In the genomic region with DNA sequence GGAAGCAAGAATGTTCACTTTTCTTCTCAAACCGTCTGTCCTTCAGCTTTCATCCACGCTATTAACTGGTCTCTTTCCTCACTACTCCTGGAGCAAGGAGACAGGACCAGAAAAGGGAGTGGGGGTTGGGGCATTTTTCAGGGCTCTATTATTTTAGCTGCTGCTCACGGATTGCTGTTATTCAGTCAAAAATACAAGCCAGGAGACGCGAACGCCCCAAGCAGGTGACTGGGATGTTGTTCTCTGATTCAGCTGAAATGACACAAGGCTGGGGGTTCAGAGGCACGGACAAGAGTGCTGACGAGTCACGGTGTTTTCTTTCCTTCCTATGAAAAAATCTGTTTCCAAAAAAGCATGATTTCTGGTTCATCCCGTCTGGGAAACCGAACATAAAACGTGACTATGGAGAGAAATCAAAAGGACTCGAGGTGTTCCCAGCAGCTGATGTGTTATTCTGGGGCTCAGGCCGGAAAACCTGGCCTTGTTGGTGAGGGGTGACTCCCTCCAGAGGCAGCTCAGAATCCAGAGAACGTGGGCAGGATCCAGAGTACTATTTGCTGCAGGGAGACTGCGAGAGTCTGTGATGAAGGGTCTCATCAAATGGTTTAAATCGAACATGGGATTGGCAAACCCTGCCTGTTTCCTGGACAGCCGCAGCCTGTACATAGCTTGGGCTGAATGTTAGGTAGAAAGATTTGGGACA, we compare ENCODE assay signal across 14 cellular contexts. TPM values are rescaled to one million over a fixed set of nuclear protein-coding genes. Genes with fewer than 3 reads are reported as not detected.
DNase-seq lines count a peak whose midpoint lies in the region; ATAC-seq, FAIRE-seq and TF ChIP-seq lines count a peak whose summit lies in the region.
"Had no signal": no experiment of that assay in that cellular context is flagged by ENCODE, and none has a peak within 500 bp of the region (broad histone marks: within the 10 kb centered on the region; RNA-seq: fewer than 3 reads in every experiment).

No MANE protein-coding gene starts in this region.

- no peaks in the 10 kb centered on the region for H3K36me3 Mint-ChIP-seq in activated CD8-positive, alpha-beta T cell treated with anti-CD3 and anti-CD28 coated beads, Interleukin-2, amount 10 ng/mL, durations not matched to agents 7 days and 5 days (ENCODE audit: low read depth)
- H3K36me3 Mint-ChIP-seq in activated CD8-positive, alpha-beta T cell treated with anti-CD3 and anti-CD28 coated beads for 36 hours (ENCODE audit: low read depth): no peaks in the 10 kb centered on the region
- H3K36me3 Mint-ChIP-seq in type B pancreatic cell: no peaks in the 10 kb centered on the region
- H3K36me3 Mint-ChIP-seq: activated CD4-positive, alpha-beta memory T cell treated with anti-CD3 and anti-CD28 coated beads for 36 hours had no signal

- H3K27me3 Mint-ChIP-seq in activated CD8-positive, alpha-beta T cell treated with anti-CD3 and anti-CD28 coated beads, Interleukin-2, amount 10 ng/mL, durations not matched to agents 7 days and 5 days (ENCODE audit: low read depth): peaks cover 40% of the 10 kb centered on the region
- peaks cover 37% of the 10 kb centered on the region for H3K27me3 Mint-ChIP-seq in activated CD8-positive, alpha-beta T cell treated with anti-CD3 and anti-CD28 coated beads for 36 hours
- peaks cover 8% of the 10 kb centered on the region for H3K27me3 Mint-ChIP-seq in type B pancreatic cell

- H3K9me3 Mint-ChIP-seq in activated CD8-positive, alpha-beta T cell treated with anti-CD3 and anti-CD28 coated beads, Interleukin-2, amount 10 ng/mL, durations not matched to agents 7 days and 5 days (ENCODE audit: insufficient read depth): no peaks in the 10 kb centered on the region
- H3K9me3 Mint-ChIP-seq in activated CD8-positive, alpha-beta T cell treated with anti-CD3 and anti-CD28 coated beads for 36 hours: no peaks in the 10 kb centered on the region
- no peaks in the 10 kb centered on the region for H3K9me3 Mint-ChIP-seq in type B pancreatic cell
- H3K9me3 Mint-ChIP-seq: activated CD4-positive, alpha-beta memory T cell treated with anti-CD3 and anti-CD28 coated beads for 36 hours; activated naive CD4-positive, alpha-beta T cell treated with anti-CD3 and anti-CD28 coated beads for 36 hours; T-helper 1 cell treated with Interleukin-12 subunit alpha and Interleukin-12 subunit beta and Interleukin-4 antibody, amounts not matched to agents 30 μg/mL and 1 μg/mL, for 36 hours had no signal

- H3K9me3 ChIP-seq in muscle layer of duodenum (ENCODE audit: control insufficient read depth in 1 of 2, low read length in 2 of 2): no peaks in the 10 kb centered on the region

- intact Hi-C loops in activated CD8-positive, alpha-beta T cell treated with anti-CD3 and anti-CD28 coated beads for 36 hours (cut with micrococcal nuclease): no loop called here

- peak overlapping the region; percentile 71 for H3K4me3 Mint-ChIP-seq in activated CD8-positive, alpha-beta T cell treated with anti-CD3 and anti-CD28 coated beads, Interleukin-2, amount 10 ng/mL, durations not matched to agents 7 days and 5 days
- H3K4me3 Mint-ChIP-seq in activated CD8-positive, alpha-beta T cell treated with anti-CD3 and anti-CD28 coated beads for 36 hours: no peak overlapping the region
- H3K4me3 Mint-ChIP-seq in type B pancreatic cell: peak overlapping the region; percentile 86

- FAIRE-seq in urothelium cell line (lab: Jason Lieb, UNC): no peak
- FAIRE-seq: A204.1 had no signal

- peak overlapping the region; percentile 83 for H3K27ac ChIP-seq in cingulate gyrus (ENCODE audit: low read depth, low read length)
- peak overlapping the region; percentile 47 for H3K27ac ChIP-seq in muscle layer of duodenum (ENCODE audit: low read length)

- peak overlapping the region; percentile 73 to 76 for H3K4me3 ChIP-seq in muscle layer of duodenum (ENCODE audit: low read depth in 1 of 2, low read length in 2 of 2)

- ATAC-seq in activated CD8-positive, alpha-beta T cell treated with anti-CD3 and anti-CD28 coated beads, Interleukin-2, amount 10 ng/mL, durations not matched to agents 7 days and 5 days: no peak
- no peak for ATAC-seq in activated CD8-positive, alpha-beta T cell treated with anti-CD3 and anti-CD28 coated beads for 36 hours

- H3K27ac Mint-ChIP-seq in activated CD8-positive, alpha-beta T cell treated with anti-CD3 and anti-CD28 coated beads, Interleukin-2, amount 10 ng/mL, durations not matched to agents 7 days and 5 days: no peak overlapping the region
- H3K27ac Mint-ChIP-seq in activated CD8-positive, alpha-beta T cell treated with anti-CD3 and anti-CD28 coated beads for 36 hours: no peak overlapping the region
- H3K27ac Mint-ChIP-seq in type B pancreatic cell: peak overlapping the region; percentile 14
- H3K27ac Mint-ChIP-seq: activated CD4-positive, alpha-beta memory T cell treated with anti-CD3 and anti-CD28 coated beads for 36 hours; activated naive CD4-positive, alpha-beta T cell treated with anti-CD3 and anti-CD28 coated beads for 36 hours; T-helper 1 cell treated with Interleukin-12 subunit alpha and Interleukin-12 subunit beta and Interleukin-4 antibody, amounts not matched to agents 30 μg/mL and 1 μg/mL, for 36 hours had no signal

- H3K4me1 ChIP-seq in muscle layer of duodenum (ENCODE audit: control insufficient read depth in 1 of 2, insufficient read depth in 2 of 2, low read length in 2 of 2): peaks cover 0 to 15% of the 10 kb centered on the region in 2 donors

- CTCF ChIA-PET in activated CD8-positive, alpha-beta T cell treated with anti-CD3 and anti-CD28 coated beads, Interleukin-2, amount 10 ng/mL, durations not matched to agents 7 days and 5 days (lab: Charles Lee): interaction anchor here (0.5 to 2.8 kb wide), 4 partner anchors 8 to 1474 kb away, joined by 3 to 17 read pairs (median 8); no protein-coding TSS in a partner anchor
- CTCF ChIA-PET in activated CD8-positive, alpha-beta T cell treated with anti-CD3 and anti-CD28 coated beads for 36 hours (lab: Charles Lee): interaction anchor here (1.0 to 2.8 kb wide), 8 partner anchors 10 to 1378 kb away, joined by 3 to 20 read pairs (median 4); no protein-coding TSS in a partner anchor

- no peak for TF ChIP-seq CTCF in activated CD8-positive, alpha-beta T cell treated with anti-CD3 and anti-CD28 coated beads for 36 hours (IDR thresholded peaks at IDR 0.05)
- TF ChIP-seq CTCF in type B pancreatic cell (conservative IDR thresholded peaks at IDR 0.05): no peak

- no peak for DNase-seq in activated CD8-positive, alpha-beta T cell treated with anti-CD3 and anti-CD28 coated beads, Interleukin-2, amount 10 ng/mL, durations not matched to agents 7 days and 5 days
- DNase-seq in activated CD8-positive, alpha-beta T cell treated with anti-CD3 and anti-CD28 coated beads for 36 hours: no peak
- DNase-seq in type B pancreatic cell (ENCODE audit: extremely low spot score, unreplicated experiment): no peak
- DNase-seq in urothelium cell line (ENCODE audit: low spot score): no peak
- DNase-seq in central memory CD4-positive, alpha-beta T cell: no peak
- no peak for DNase-seq in NCI-H1092 treated with DMSO at 0.1 percent for 48 hours (lab: John Stamatoyannopoulos, UW)
- DNase-seq: activated CD4-positive, alpha-beta memory T cell treated with anti-CD3 and anti-CD28 coated beads for 36 hours; NCI-H1694 treated with DMSO at 0.1 percent for 48 hours; stimulated activated CD4-positive, alpha-beta T cell treated with anti-CD3 and anti-CD28 coated beads, Interleukin-1b, Interleukin-23, amount 100 ng/mL, for 48 hours had no signal

- H3K4me1 Mint-ChIP-seq in activated CD8-positive, alpha-beta T cell treated with anti-CD3 and anti-CD28 coated beads, Interleukin-2, amount 10 ng/mL, durations not matched to agents 7 days and 5 days (ENCODE audit: low read depth): peaks cover 14% of the 10 kb centered on the region
- H3K4me1 Mint-ChIP-seq in activated CD8-positive, alpha-beta T cell treated with anti-CD3 and anti-CD28 coated beads for 36 hours (ENCODE audit: low read depth): peaks cover 16% of the 10 kb centered on the region
- H3K4me1 Mint-ChIP-seq in type B pancreatic cell (ENCODE audit: unreplicated experiment): peaks cover 40% of the 10 kb centered on the region

- H3K36me3 ChIP-seq in muscle layer of duodenum (ENCODE audit: control insufficient read depth in 1 of 2, insufficient read depth in 2 of 2, low read length in 2 of 2): no peaks in the 10 kb centered on the region

- POLR2A ChIA-PET in activated CD8-positive, alpha-beta T cell treated with anti-CD3 and anti-CD28 coated beads, Interleukin-2, amount 10 ng/mL, durations not matched to agents 7 days and 5 days (lab: Charles Lee): no interaction called here
- POLR2A ChIA-PET in activated CD8-positive, alpha-beta T cell treated with anti-CD3 and anti-CD28 coated beads for 36 hours (lab: Charles Lee): no interaction called here

- H3K27me3 ChIP-seq in muscle layer of duodenum (ENCODE audit: low read depth, low read length): no peaks in the 10 kb centered on the region

RNA-seq across cellular contexts. Expression of a gene that starts 3.5 kb away (rescaled TPM):
- not detected for total RNA-seq in activated CD8-positive, alpha-beta T cell treated with anti-CD3 and anti-CD28 coated beads, Interleukin-2, amount 10 ng/mL, durations not matched to agents 7 days and 5 days
- total RNA-seq in activated CD8-positive, alpha-beta T cell treated with anti-CD3 and anti-CD28 coated beads for 36 hours: not detected
- total RNA-seq in type B pancreatic cell (ENCODE audit: low replicate concordance): 19.9 and 29.3 TPM in 2 replicates
- total RNA-seq: activated CD4-positive, alpha-beta memory T cell treated with anti-CD3 and anti-CD28 coated beads for 36 hours; activated naive CD4-positive, alpha-beta T cell treated with anti-CD3 and anti-CD28 coated beads for 36 hours had no signal

Comparison
In these comparisons a context has a peak if more than half of its experiments do, and no peak if none do; other contexts are left out.
1. RNA of a gene that starts 3.5 kb away (total RNA-seq): 19.9 to 29.3 TPM in type B pancreatic cell; not detected in activated CD8-positive, alpha-beta T cell treated with anti-CD3 and anti-CD28 coated beads for 36 hours and not detected in activated CD8-positive, alpha-beta T cell treated with anti-CD3 and anti-CD28 coated beads, Interleukin-2, amount 10 ng/mL, durations not matched to agents 7 days and 5 days; every median in the first group is over 10 times any median in the second.